ENCODE assay signal across 1 cellular context in genomic region chr12:103468837-103469236, GRCh38.
TF ChIP-seq lines count a peak whose summit lies in the region.

No MANE protein-coding gene starts in this region.

TF ChIP-seq in H1, 55 proteins besides CTCF, POLR2A, EP300 and RAD21 (continued from another document):
- TF ChIP-seq MAX (IDR thresholded peaks at IDR 0.05): peak; percentile 85
- TF ChIP-seq, protein P1, sequence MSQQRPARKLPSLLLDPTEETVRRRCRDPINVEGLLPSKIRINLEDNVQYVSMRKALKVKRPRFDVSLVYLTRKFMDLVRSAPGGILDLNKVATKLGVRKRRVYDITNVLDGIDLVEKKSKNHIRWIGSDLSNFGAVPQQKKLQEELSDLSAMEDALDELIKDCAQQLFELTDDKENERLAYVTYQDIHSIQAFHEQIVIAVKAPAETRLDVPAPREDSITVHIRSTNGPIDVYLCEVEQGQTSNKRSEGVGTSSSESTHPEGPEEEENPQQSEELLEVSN (IDR thresholded peaks at IDR 0.05): peak; percentile 80; the same call in 1 of the 2 replicates
- TF ChIP-seq NANOG (IDR thresholded peaks at IDR 0.05; ENCODE audit: insufficient read depth, low read depth, low read length, poor library complexity, severe bottlenecking): no peak
- no peak for TF ChIP-seq BCL11A (IDR thresholded peaks at IDR 0.05; ENCODE audit: low read depth in 2 of 2, low read length in 2 of 2)
- TF ChIP-seq CHD1 (IDR thresholded peaks at IDR 0.05; ENCODE audit: low read depth, low read length): no peak
- peak; percentile 39 for TF ChIP-seq BACH1 (IDR thresholded peaks at IDR 0.05; ENCODE audit: low read length)
- TF ChIP-seq MAFK (IDR thresholded peaks at IDR 0.05; ENCODE audit: low read depth, low read length): no peak
- no peak for TF ChIP-seq CHD7 (IDR thresholded peaks at IDR 0.05; ENCODE audit: insufficient replicate concordance, low read length)
- no peak for TF ChIP-seq CBX5 (IDR thresholded peaks at IDR 0.05; ENCODE audit: low read depth, low read length)
- no peak for TF ChIP-seq BRCA1 (IDR thresholded peaks at IDR 0.05; ENCODE audit: low read depth, low read length)
